8 cellular contexts compared by ENCODE assay signal in the genomic region with DNA sequence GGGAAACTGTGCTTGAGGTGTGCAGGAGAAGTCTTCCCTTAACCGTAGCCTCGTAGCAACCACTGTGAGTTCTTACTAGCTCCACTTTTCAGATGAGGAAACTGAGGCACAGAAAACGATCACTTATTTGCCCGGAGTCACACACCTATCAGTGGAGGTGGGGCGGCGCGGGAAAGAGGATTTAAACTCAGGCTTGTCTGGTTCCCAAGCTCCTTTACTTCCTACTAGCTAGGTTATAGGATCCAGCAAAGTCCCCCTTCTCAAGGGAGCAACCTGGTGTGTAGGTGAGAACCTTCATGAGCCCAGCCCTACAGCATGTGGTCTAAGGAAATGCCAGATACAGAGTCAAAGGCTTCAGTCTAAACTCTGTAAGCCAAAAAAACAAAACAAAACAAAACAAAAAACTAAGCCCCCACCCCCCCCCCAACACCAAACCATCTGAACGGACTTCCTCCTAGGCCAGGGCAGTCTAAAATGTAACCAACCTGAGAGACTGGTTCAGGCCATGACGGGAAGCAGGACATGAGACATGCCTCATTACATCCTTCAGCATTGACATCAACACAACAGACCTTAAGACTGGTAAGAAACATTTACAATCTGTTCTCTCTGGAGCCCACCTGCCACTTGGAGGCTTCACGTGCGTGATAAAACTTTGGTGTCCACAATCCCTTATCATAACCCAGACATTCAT. TPM values are rescaled to one million over a fixed set of nuclear protein-coding genes. Genes with fewer than 3 reads are reported as not detected.
A peak's percentile ranks its signal among the peaks of the same experiment; 100 is the strongest.
DNase-seq lines count a peak whose midpoint lies in the region; ATAC-seq and TF ChIP-seq lines count a peak whose summit lies in the region.

No MANE protein-coding gene starts in this region.

- H3K4me1 ChIP-seq in naive thymus-derived CD4-positive, alpha-beta T cell (ENCODE audit: control insufficient read depth in 2 of 2, insufficient read depth in 2 of 2, low read length in 2 of 2): peaks cover 10 to 24% of the 10 kb centered on the region in 2 donors

- no peak for DNase-seq in CD4-positive, alpha-beta T cell
- peak; percentile 15 for DNase-seq in M059J (ENCODE audit: low read depth)
- peak; percentile 47 for DNase-seq in dermis blood vessel endothelial cell
- no peak for DNase-seq in naive thymus-derived CD4-positive, alpha-beta T cell
- no peak for DNase-seq in HK-2 (ENCODE audit: unreplicated experiment)
- DNase-seq in stimulated activated CD4-positive, alpha-beta T cell treated with anti-CD3 and anti-CD28 coated beads, Interleukin-4, amount 100 ng/mL, for 24 hours: no peak
- DNase-seq in activated gamma-delta T cell (lab: John Stamatoyannopoulos, UW): no peak

- CTCF ChIA-PET in CD4-positive, alpha-beta T cell (lab: Charles Lee): interaction anchor here (0.6 to 3.8 kb wide), 9 partner anchors 11 to 527 kb away, joined by 3 to 51 read pairs (median 4); partner anchors contain the start of gene NECAP2
- CTCF ChIA-PET in naive thymus-derived CD4-positive, alpha-beta T cell (lab: Charles Lee): interaction anchor here (0.8 to 3.2 kb wide), 4 partner anchors 10 to 274 kb away, joined by 3 to 24 read pairs (median 5); partner anchors contain the start of genes NECAP2 and SZRD1

- H3K27ac ChIP-seq in CD4-positive, alpha-beta T cell (ENCODE audit: low read depth, low read length): peak overlapping the region; percentile 83
- H3K27ac ChIP-seq in naive thymus-derived CD4-positive, alpha-beta T cell (ENCODE audit: low read depth, low read length): peak overlapping the region; percentile 97

- H3K36me3 ChIP-seq in naive thymus-derived CD4-positive, alpha-beta T cell (ENCODE audit: control insufficient read depth in 2 of 3, insufficient read depth in 3 of 3, low read length in 3 of 3): peaks cover 0 to 7% (median 0%) of the 10 kb centered on the region in 3 experiments

- TF ChIP-seq CTCF in CD4-positive, alpha-beta T cell (IDR thresholded peaks at IDR 0.05): no peak

- intact Hi-C loops in CD4-positive, alpha-beta T cell (cut with DNase I, micrococcal nuclease): loop anchor here (1.0 to 5.0 kb wide), 8 partner anchors 10 to 826 kb away; partner anchors contain the start of genes DNAJC16 (in 1 of the 2), NECAP2 (in 1 of the 2), SPEN (in 1 of the 2) and SZRD1 (in 1 of the 2)
- intact Hi-C loops in naive thymus-derived CD4-positive, alpha-beta T cell (cut with micrococcal nuclease): loop anchor here (1.0 to 5.0 kb wide), 10 partner anchors 10 to 826 kb away; partner anchors contain the start of genes SZRD1 (in 2 of the 2), ZBTB17 (in 2 of the 2), CPLANE2 (in 1 of the 2) and DNAJC16 (in 1 of the 2)

- H3K36me3 Mint-ChIP-seq in CD4-positive, alpha-beta T cell (ENCODE audit: low read depth): peaks cover 9% of the 10 kb centered on the region
- H3K36me3 Mint-ChIP-seq in naive thymus-derived CD4-positive, alpha-beta T cell: peaks cover 0 to 2% (median 0%) of the 10 kb centered on the region in 5 donors

- no peak for ATAC-seq in CD4-positive, alpha-beta T cell (ENCODE audit: poor library complexity)
- no peak for ATAC-seq in naive thymus-derived CD4-positive, alpha-beta T cell
- no peak for ATAC-seq in HG02970 (IDR thresholded peaks at IDR 0.05; ENCODE audit: low FRiP score, unreplicated experiment)

- H3K4me1 Mint-ChIP-seq in CD4-positive, alpha-beta T cell (ENCODE audit: low read depth): peaks cover 32% of the 10 kb centered on the region
- H3K4me1 Mint-ChIP-seq in naive thymus-derived CD4-positive, alpha-beta T cell: peaks cover 17 to 39% (median 32%) of the 10 kb centered on the region in 7 donors

- no peaks in the 10 kb centered on the region for H3K9me3 ChIP-seq in CD4-positive, alpha-beta T cell (ENCODE audit: control insufficient read depth, low read length)
- H3K9me3 ChIP-seq in naive thymus-derived CD4-positive, alpha-beta T cell (ENCODE audit: control insufficient read depth in 2 of 3, low read length in 3 of 3): no peaks in the 10 kb centered on the region

- POLR2A ChIA-PET in CD4-positive, alpha-beta T cell (lab: Charles Lee): interaction anchor here (0.6 to 3.0 kb wide), 11 partner anchors 10 to 552 kb away, joined by 3 to 37 read pairs (median 4); partner anchors contain the start of genes NECAP2, SPEN and SZRD1
- POLR2A ChIA-PET in naive thymus-derived CD4-positive, alpha-beta T cell (lab: Charles Lee): interaction anchor here (0.6 to 3.2 kb wide), 13 partner anchors 8 to 552 kb away, joined by 3 to 29 read pairs (median 3); partner anchors contain the start of genes CPLANE2, SZRD1 and ZBTB17

- H3K4me3 ChIP-seq in naive thymus-derived CD4-positive, alpha-beta T cell (ENCODE audit: low read length): peak overlapping the region; percentile 71

- no peaks in the 10 kb centered on the region for H3K27me3 ChIP-seq in CD4-positive, alpha-beta T cell (ENCODE audit: control insufficient read depth, insufficient read depth, low read length)
- H3K27me3 ChIP-seq in naive thymus-derived CD4-positive, alpha-beta T cell (ENCODE audit: control insufficient read depth in 2 of 2, insufficient read depth in 2 of 2, low read length in 2 of 2): no peaks in the 10 kb centered on the region

- H3K9me3 Mint-ChIP-seq in CD4-positive, alpha-beta T cell: no peaks in the 10 kb centered on the region
- H3K9me3 Mint-ChIP-seq in naive thymus-derived CD4-positive, alpha-beta T cell: no peaks in the 10 kb centered on the region

- H3K4me3 Mint-ChIP-seq in CD4-positive, alpha-beta T cell: peak overlapping the region; percentile 97
- H3K4me3 Mint-ChIP-seq in naive thymus-derived CD4-positive, alpha-beta T cell: peak overlapping the region; percentile 84 to 98 (median 94)

- peak overlapping the region; percentile 93 for H3K27ac Mint-ChIP-seq in CD4-positive, alpha-beta T cell
- peak overlapping the region; percentile 69 to 97 (median 94) for H3K27ac Mint-ChIP-seq in naive thymus-derived CD4-positive, alpha-beta T cell

- H3K27me3 Mint-ChIP-seq in CD4-positive, alpha-beta T cell: no peaks in the 10 kb centered on the region
- no peaks in the 10 kb centered on the region for H3K27me3 Mint-ChIP-seq in naive thymus-derived CD4-positive, alpha-beta T cell

RNA-seq across cellular contexts. Expression of gene FBXO42, which starts 0.7 kb away (rescaled TPM):
- 10 to 100 TPM; 14.3 to 14.9 TPM for total RNA-seq in CD4-positive, alpha-beta T cell
- 13.8 and 29.2 TPM in 2 replicates for total RNA-seq in M059J (2014; rRNA removed; shearing (Covaris generic))
- 14.0 and 15.8 TPM in 2 replicates for total RNA-seq in dermis blood vessel endothelial cell
- 10 to 100 TPM; 18.7 to 25.7 (median 24.6) TPM for total RNA-seq in naive thymus-derived CD4-positive, alpha-beta T cell
- 10 to 100 TPM; 17.9 to 26.7 TPM for polyA plus RNA-seq in naive thymus-derived CD4-positive, alpha-beta T cell

RNA-seq across cellular contexts. Expression of gene SZRD1, which starts 14.1 kb away (rescaled TPM):
- 100 to 1,000 TPM; 115 to 120 TPM for total RNA-seq in CD4-positive, alpha-beta T cell
- total RNA-seq in M059J (2014; rRNA removed; shearing (Covaris generic)): 91.1 and 125 TPM in 2 replicates
- total RNA-seq in dermis blood vessel endothelial cell: 23.5 and 48.7 TPM in 2 replicates
- 100 to 1,000 TPM in 3 of 5 experiments, 10 to 100 TPM in 2; 81.6 to 163 (median 125) TPM for total RNA-seq in naive thymus-derived CD4-positive, alpha-beta T cell
- polyA plus RNA-seq in naive thymus-derived CD4-positive, alpha-beta T cell: 10 to 100 TPM; 36.8 to 38.9 TPM

Comparison
In these comparisons a context has a peak if more than half of its experiments do, and no peak if none do; other contexts are left out.
1. DNase-seq: peak in M059J (single experiment) and dermis blood vessel endothelial cell (single experiment); none in CD4-positive, alpha-beta T cell (0 of 10), naive thymus-derived CD4-positive, alpha-beta T cell (0 of 9), HK-2 (single experiment), stimulated activated CD4-positive, alpha-beta T cell treated with anti-CD3 and anti-CD28 coated beads, Interleukin-4, amount 100 ng/mL, for 24 hours (single experiment) and activated gamma-delta T cell (single experiment).